1 cellular context compared by ENCODE assay signal in genomic region chr2:231925303-231926179, GRCh38.
TF ChIP-seq lines count a peak whose summit lies in the region.

No MANE protein-coding gene starts in this region.

TF ChIP-seq in WTC11, 78 proteins besides CTCF, POLR2A, EP300 and RAD21 (continued from another document):
- 0 out of 2 replicates have a peak, but pooled peaks have one; percentile 17 for TF ChIP-seq PRDM15 (CRISPR knock-in tag; IDR thresholded peaks at IDR 0.05)
